In genomic region chr10:44960482-44961230, GRCh38 we compare ENCODE assay signal across 8 cellular contexts. TPM values are rescaled to one million over a fixed set of nuclear protein-coding genes. Genes with fewer than 3 reads are reported as not detected.
DNase-seq lines count a peak whose midpoint lies in the region; ATAC-seq and TF ChIP-seq lines count a peak whose summit lies in the region.

No MANE protein-coding gene starts in this region.

- intact Hi-C loops in heart left ventricle (cut with DNase I) (no loop called here), psoas muscle (cut with DNase I) (no loop called here)

- 35 to 43% (median 40%) methylated on average over 6 to 7 of the region's 7 CpGs for WGBS in heart left ventricle, 4 donors
- WGBS in psoas muscle, 3 donors, result 38 to 53% (median 47%) methylated on average over 7 of the region's 7 CpGs

- H3K4me1 ChIP-seq in SJCRH30 (peaks cover 33% of the 10 kb centered on the region), heart left ventricle (peaks cover 15 to 93% (median 72%) of the 10 kb centered on the region in 12 donors), psoas muscle (peaks cover 62% of the 10 kb centered on the region)

- ATAC-seq in heart left ventricle, result no peak
- ATAC-seq in psoas muscle, result no peak
- no peak for ATAC-seq in HG02870 (IDR thresholded peaks at IDR 0.05; ENCODE audit: unreplicated experiment)

- no peak for TF ChIP-seq CTCF in GM12865 (IDR thresholded peaks at IDR 0.05; ENCODE audit: insufficient read depth, low read depth, low read length, missing control alignments)
- TF ChIP-seq CTCF in heart left ventricle (IDR thresholded peaks at IDR 0.05), result no peak
- no peak for TF ChIP-seq CTCF in psoas muscle (IDR thresholded peaks at IDR 0.05)

- H3K27me3 ChIP-seq in SJCRH30 (no peaks in the 10 kb centered on the region), heart left ventricle (no peaks in the 10 kb centered on the region), psoas muscle (ENCODE audit: insufficient read depth in 3 of 3, low read length in 2 of 3) (no peaks in the 10 kb centered on the region)

- no peaks in the 10 kb centered on the region for H3K9me3 ChIP-seq in SJCRH30 (replicated peaks)
- peaks cover 0 to 6% (median 0%) of the 10 kb centered on the region in 12 donors for H3K9me3 ChIP-seq in heart left ventricle
- no peaks in the 10 kb centered on the region for H3K9me3 ChIP-seq in psoas muscle

- H3K36me3 ChIP-seq in SJCRH30 (no peaks in the 10 kb centered on the region), heart left ventricle (peaks cover 0 to 9% (median 0%) of the 10 kb centered on the region in 9 donors), psoas muscle (ENCODE audit: insufficient read depth in 1 of 2, low read depth in 1 of 2) (peaks cover 0 to 13% of the 10 kb centered on the region in 2 donors)

- H3K27ac ChIP-seq in SJCRH30, result peak overlapping the region; percentile 96
- peak overlapping the region; percentile 83 to 98 (median 94) for H3K27ac ChIP-seq in heart left ventricle
- H3K27ac ChIP-seq in psoas muscle, result peak overlapping the region; percentile 96

- H3K4me3 ChIP-seq in GM12865 (ENCODE audit: low read depth, low read length), result peak overlapping the region; percentile 63
- H3K4me3 ChIP-seq in SJCRH30, result peak overlapping the region; percentile 85
- peak overlapping the region; percentile 45 to 90 (median 76) for H3K4me3 ChIP-seq in heart left ventricle
- peak overlapping the region; percentile 93 for H3K4me3 ChIP-seq in psoas muscle

- DNase-seq in GM12865 (ENCODE audit: low read depth) (no peak), SJCRH30 (no peak), heart left ventricle (peak in 2 of 5 donors; percentile 19 to 31), psoas muscle (no peak), NCI-H146 treated with DMSO at 0.1 percent for 48 hours (lab: John Stamatoyannopoulos, UW; ENCODE audit: unreplicated experiment) (no peak), DMS 273 (lab: John Stamatoyannopoulos, UW; ENCODE audit: unreplicated experiment) (no peak), NCI-H526 treated with DMSO at 0.1 percent for 48 hours (lab: John Stamatoyannopoulos, UW) (no peak)

- no peak for TF ChIP-seq POLR2A in heart left ventricle (IDR thresholded peaks at IDR 0.05)

RNA-seq across cellular contexts. Expression of gene RASSF4, which starts 1.1 kb away (rescaled TPM):
- total RNA-seq in SJCRH30 (2014; rRNA removed; shearing (Covaris generic)), result 18.9 and 22.0 TPM in 2 replicates
- total RNA-seq in heart left ventricle (100 to 1,000 TPM in 4 of 9 donors, 10 to 100 TPM in 5; 64.4 to 125 (median 89.5) TPM), psoas muscle (10 to 100 TPM; 15.2 to 44.0 (median 30.5) TPM)
- polyA plus RNA-seq in heart left ventricle (10 to 100 TPM; 48.3 to 66.2 TPM), psoas muscle (10 to 100 TPM; 11.1 to 18.9 (median 17.0) TPM)

RNA-seq across cellular contexts. Expression of gene DEPP1, which starts 18.0 kb away (rescaled TPM):
- total RNA-seq in SJCRH30 (2014; rRNA removed; shearing (Covaris generic)), result 0.24 and 0.25 TPM in 2 replicates
- total RNA-seq in heart left ventricle (10 to 100 TPM; 11.0 to 76.5 (median 22.7) TPM), psoas muscle (10 to 100 TPM; 28.2 to 37.4 (median 36.8) TPM)
- polyA plus RNA-seq in heart left ventricle (10 to 100 TPM; 19.1 to 37.9 TPM), psoas muscle (100 to 1,000 TPM in 1 of 3 donors, 10 to 100 TPM in 2; 53.6 to 102 (median 79.3) TPM)

RNA-seq across cellular contexts. Expression of gene ZNF22, which starts 40.1 kb away (rescaled TPM):
- total RNA-seq in SJCRH30 (2014; rRNA removed; shearing (Covaris generic)), result 37.9 and 39.0 TPM in 2 replicates
- 10 to 100 TPM; 12.7 to 16.8 (median 14.6) TPM for total RNA-seq in heart left ventricle
- 10 to 100 TPM; 12.6 to 17.5 TPM for polyA plus RNA-seq in heart left ventricle
- 10 to 100 TPM; 11.2 to 15.9 (median 14.3) TPM for total RNA-seq in psoas muscle
- 10 to 100 TPM in 1 of 3 donors, 1 to 10 TPM in 2; 5.9 to 12.8 (median 8.1) TPM for polyA plus RNA-seq in psoas muscle

RNA-seq across cellular contexts. Expression of gene TMEM72, which starts 49.5 kb away (rescaled TPM):
- 0.02 TPM in 1 of 2 replicates, not detected in the other for total RNA-seq in SJCRH30 (2014; rRNA removed; shearing (Covaris generic))
- total RNA-seq in heart left ventricle, result under 1 TPM in 2 of 9 donors, not detected in 7; 0.15 to 0.27 TPM
- not detected for polyA plus RNA-seq in heart left ventricle
- total RNA-seq in psoas muscle, result not detected
- polyA plus RNA-seq in psoas muscle, result not detected
